ENCODE assay signal across 24 cellular contexts in genomic region chr1:30697571-30697970, GRCh38. TPM values are rescaled to one million over a fixed set of nuclear protein-coding genes. Genes with fewer than 3 reads are reported as not detected.
DNase-seq lines count a peak whose midpoint lies in the region; ATAC-seq, FAIRE-seq and TF ChIP-seq lines count a peak whose summit lies in the region.
"Had no signal": no experiment of that assay in that cellular context is flagged by ENCODE, and none has a peak within 500 bp of the region (broad histone marks: within the 10 kb centered on the region; RNA-seq: fewer than 3 reads in every experiment).

No MANE protein-coding gene starts in this region.

- TF ChIP-seq POLR2A in GM12878 (IDR thresholded peaks at IDR 0.05; ENCODE audit: low read depth, low read length): no peak

- no peaks in the 10 kb centered on the region for H3K9me3 ChIP-seq in GM12878 (replicated peaks; ENCODE audit: control insufficient read depth, insufficient read depth, low read length)
- H3K9me3 ChIP-seq: thyroid gland had no signal

- ATAC-seq in GM21825 (IDR thresholded peaks at IDR 0.05; ENCODE audit: unreplicated experiment) (peak; percentile 58), GM12878 (peak; percentile 72), sciatic nerve (peak; percentile 3)
- ATAC-seq: activated CD8-positive, alpha-beta memory T cell treated with anti-CD3 and anti-CD28 coated beads, Interleukin-2, amount 10 ng/mL, durations not matched to agents 7 days and 5 days had no signal

- TF ChIP-seq CTCF in GM13976 (IDR thresholded peaks at IDR 0.05; ENCODE audit: borderline replicate concordance, control extremely low read depth, extremely low read depth, insufficient read depth, missing control alignments): no peak
- no peak for TF ChIP-seq CTCF in GM12878 (IDR thresholded peaks at IDR 0.05 in 2 of 3, conservative IDR thresholded peaks at IDR 0.05 in 1 of 3; ENCODE audit: control insufficient read depth in 2 of 3, extremely low read depth in 1 of 3, insufficient read depth in 1 of 3, low read depth in 3 of 3, low read length in 3 of 3)

- no peak for TF ChIP-seq RAD21 in GM12878 (IDR thresholded peaks at IDR 0.05; ENCODE audit: insufficient read depth, low read depth, low read length)

- no peak overlapping the region for H3K27ac ChIP-seq in GM12878 (ENCODE audit: control insufficient read depth, insufficient read depth)
- H3K27ac ChIP-seq: epithelial cell of prostate, SK-N-MC had no signal

- no peak overlapping the region for H3K9ac ChIP-seq in GM12878 (ENCODE audit: control insufficient read depth, insufficient read depth, low read length)

- no peak overlapping the region; the same call in 1 of the 2 replicates for H2AFZ ChIP-seq in GM12878 (ENCODE audit: control insufficient read depth, low read depth, low read length)

- BruUV-seq in GM12878 (replicated peaks; lab: Mats Ljungman, UMichigan): no TSS peak

- intact Hi-C loops in GM12878 (cut with micrococcal nuclease; ENCODE audit: unreplicated experiment) (no loop called here), sciatic nerve (cut with DNase I) (no loop called here)

- RAD21 ChIA-PET in GM12878 (lab: Charles Lee; ENCODE audit: unreplicated experiment): interaction anchor here (0.6 to 1.9 kb wide), 3 partner anchors 10 to 289 kb away, joined by 4 to 6 read pairs (median 4); no protein-coding TSS in a partner anchor

- no peaks in the 10 kb centered on the region; the same call in 1 of the 2 replicates for H3K4me1 ChIP-seq in GM12878 (ENCODE audit: control insufficient read depth, insufficient read depth, low read length)
- H3K4me1 ChIP-seq: thyroid gland had no signal

- WGBS in GM12878 (ENCODE audit: insufficient coverage, insufficient replicate concordance, low lambda C conversion rate, missing lambda C conversion rate): 6% methylated on average over 7 of the region's 7 CpGs

- POLR2A ChIA-PET in GM12878 (lab: Charles Lee): no interaction called here

- no peak for FAIRE-seq in GM12878 (lab: Jason Lieb, UNC)
- FAIRE-seq: frontal cortex had no signal

- no peaks in the 10 kb centered on the region for H3K79me2 ChIP-seq in GM12878 (ENCODE audit: control insufficient read depth, insufficient read depth, low read length)

- DNase-seq in GM13976 (ENCODE audit: low spot score) (peak; percentile 77), GM12878 (ENCODE audit: low read depth, low spot score) (no peak), sciatic nerve (ENCODE audit: low spot score) (no peak), NCI-H1092 treated with DMSO at 0.1 percent for 48 hours (lab: John Stamatoyannopoulos, UW) (no peak), midbrain (lab: John Stamatoyannopoulos, UW) (no peak), KBM-7 (no peak)
- no peak for DNase-seq in NK-92 treated with Interleukin-12 subunit alpha and Interleukin-12 subunit beta, amount 100 ng/mL, for 24 hours (lab: John Stamatoyannopoulos, UW)
- DNase-seq: activated CD4-positive, alpha-beta T cell treated with anti-CD3 and anti-CD28 coated beads for 1 hour; activated CD8-positive, alpha-beta memory T cell treated with anti-CD3 and anti-CD28 coated beads, Interleukin-2, amount 10 ng/mL, durations not matched to agents 7 days and 5 days; dermis blood vessel endothelial cell; DMS 273 treated with DMSO at 0.1 percent for 48 hours; HFFc6; left ventricle myocardium superior; naive B cell; NCI-H2081 treated with DMSO at 0.1 percent for 48 hours; NCI-H524 treated with DMSO at 0.1 percent for 48 hours; stimulated activated CD4-positive, alpha-beta T cell treated with anti-CD3 and anti-CD28 coated beads, Interleukin-12 subunit alpha, Interleukin-12 subunit beta, amount 100 ng/mL, for 4 hours; thyroid gland had no signal

- H3K27me3 ChIP-seq in GM12878 (replicated peaks in 1 of 2; ENCODE audit: control insufficient read depth in 2 of 2, insufficient read depth in 2 of 2, low read length in 1 of 2): peaks cover 0 to 4% of the 10 kb centered on the region in 2 experiments; a peak in 2 of 4 replicates
- H3K27me3 ChIP-seq: thyroid gland had no signal

- no peak overlapping the region for H3K4me3 ChIP-seq in GM12878
- H3K4me3 ChIP-seq: SK-N-MC, thyroid gland had no signal

- no peaks in the 10 kb centered on the region for H3K36me3 ChIP-seq in GM12878 (ENCODE audit: control insufficient read depth in 2 of 2, insufficient read depth in 2 of 2, low read length in 1 of 2)
- H3K36me3 ChIP-seq: thyroid gland had no signal

- H4K20me1 ChIP-seq in GM12878 (ENCODE audit: control insufficient read depth, insufficient read depth): no peaks in the 10 kb centered on the region

- CTCF ChIA-PET in GM12878 (lab: Yijun Ruan, JAX): interaction anchor here (0.6 to 1.8 kb wide), 4 partner anchors 10 to 1447 kb away, joined by 3 to 9 read pairs (median 5); no protein-coding TSS in a partner anchor

- TF ChIP-seq EP300 in GM12878 (IDR thresholded peaks at IDR 0.05; ENCODE audit: borderline replicate concordance in 1 of 2, control insufficient read depth in 1 of 2, low read depth in 2 of 2, low read length in 2 of 2): no peak

- SMC1A ChIA-PET in GM12878 (lab: Charles Lee; ENCODE audit: uncharacterized antibody, unreplicated experiment): interaction anchor here (0.8 kb wide), 1 partner anchor 16 kb away, joined by 3 read pairs; no protein-coding TSS in a partner anchor

- H3K4me2 ChIP-seq in GM12878 (ENCODE audit: control insufficient read depth, insufficient read depth): no peak overlapping the region

- in situ Hi-C loops in GM13976 (cut with MboI; ENCODE audit: low sequenced_read_pairs, unreplicated experiment) (no loop called here), GM12878 (cut with MboI) (no loop called here), KBM-7 (cut with MboI; ENCODE audit: low pct_unique_long_range_greater_than_20kb, low sequenced_read_pairs) (no loop called here)

TF ChIP-seq in GM12878, 131 proteins besides CTCF, POLR2A, EP300 and RAD21:
- TF ChIP-seq RUNX3 (IDR thresholded peaks at IDR 0.05; ENCODE audit: low read length) (peak; percentile 29; the same call in 1 of the 2 replicates), TCF12 (IDR thresholded peaks at IDR 0.05; ENCODE audit: low read depth, low read length) (0 out of 2 replicates have a peak, but pooled peaks have one; percentile 51), SMAD5 (IDR thresholded peaks at IDR 0.05; ENCODE audit: low read depth) (no peak), YBX1 (IDR thresholded peaks at IDR 0.05) (no peak), PAX5 (IDR thresholded peaks at IDR 0.05; ENCODE audit: borderline replicate concordance, low read depth, low read length) (peak; percentile 8; the same call in 1 of the 2 replicates), CUX1 (IDR thresholded peaks at IDR 0.05; ENCODE audit: insufficient replicate concordance, low read depth, low read length) (no peak), LARP7 (IDR thresholded peaks at IDR 0.05) (no peak), POLR2AphosphoS2 (IDR thresholded peaks at IDR 0.05; ENCODE audit: low read depth, low read length) (no peak), MEF2A (IDR thresholded peaks at IDR 0.05; ENCODE audit: insufficient read depth, low read depth, low read length) (no peak)

RNA-seq across cellular contexts. Expression of gene MATN1, which starts 25.8 kb away (rescaled TPM):
- 0.51 and 1.9 TPM in 2 replicates for total RNA-seq in GM12878 (2013; cell fraction: nucleolus; rRNA removed)
- total RNA-seq in GM12878 (2014; rRNA removed): 0.11 and 0.27 TPM in 2 replicates
- total RNA-seq in GM12878 (2014; rRNA removed; fragmentation: Illumina TruSeq; extraction: Trizol): 0.04 TPM in 1 of 2 replicates, not detected in the other
- total RNA-seq in GM12878 (2021): 0.21 and 0.24 TPM in 2 replicates
- polyA plus RNA-seq in GM12878 (2011; ENCODE audit: low read depth): 0.31 TPM
- 0.36 and 0.50 TPM in 2 replicates for polyA plus RNA-seq in GM12878 (2011; rRNA removed)
- 0.67 and 0.77 TPM in 2 replicates for polyA plus RNA-seq in GM12878 (2011; cell fraction: cytosol; rRNA removed)
- 1.5 and 2.1 TPM in 2 replicates for polyA plus RNA-seq in GM12878 (2011; cell fraction: nucleus; rRNA removed)
- polyA plus RNA-seq in GM12878 (2012): 0.48 and 0.60 TPM in 2 replicates
- polyA plus RNA-seq in GM12878 (2014; fragmentation: Illumina TruSeq; extraction: Trizol): 0.07 and 0.11 TPM in 2 replicates
- under 1 TPM in 1 of 2 experiments, not detected in 1; 0.07 TPM for polyA plus RNA-seq in GM12878 (2014; fragmentation: Nextera tagmentation; extraction: Ambion mirVana)
- 0.10 and 0.46 TPM in 2 replicates for polyA plus RNA-seq in GM12878 (2014; rRNA removed)
- under 1 TPM; 0.09 to 0.44 TPM for polyA plus RNA-seq in GM12878 (2016; fragmentation: Nextera tagmentation; extraction: Ambion mirVana)
- polyA minus RNA-seq in GM12878 (2011; rRNA and poly(A)+ RNA removed): 0.22 and 0.72 TPM in 2 replicates
- not detected in 2 replicates for polyA minus RNA-seq in GM12878 (2011; cell fraction: cytosol; rRNA and poly(A)+ RNA removed)
- polyA minus RNA-seq in GM12878 (2011; cell fraction: nucleus; rRNA and poly(A)+ RNA removed): 0.67 and 1.3 TPM in 2 replicates
- 0.18 TPM for total RNA-seq in sciatic nerve
- total RNA-seq: IMR-90, left ventricle myocardium superior, PC-3 had no signal

Comparison
In these comparisons a context has a peak if more than half of its experiments do, and no peak if none do; other contexts are left out.
1. ATAC-seq: peak in every context shown above with its lines; median percentile 72 in GM12878; 58 in GM21825; 3 in sciatic nerve.